10 cellular contexts compared by ENCODE assay signal in genomic region chr5:163306421-163306820, GRCh38.
A peak's percentile ranks its signal among the peaks of the same experiment; 100 is the strongest.
DNase-seq lines count a peak whose midpoint lies in the region; ATAC-seq and TF ChIP-seq lines count a peak whose summit lies in the region.
"Had no signal": no experiment of that assay in that cellular context is flagged by ENCODE, and none has a peak within 500 bp of the region (broad histone marks: within the 10 kb centered on the region; RNA-seq: fewer than 3 reads in every experiment).

No MANE protein-coding gene starts in this region.

- H3K4me2 ChIP-seq in Loucy (ENCODE audit: low read depth, low read length, poor library complexity, severe bottlenecking) (no peak overlapping the region), mammary epithelial cell (ENCODE audit: insufficient read depth, low read depth, low read length) (no peak overlapping the region), neural progenitor cell (no peak overlapping the region)

- H3K36me3 ChIP-seq in Loucy (ENCODE audit: insufficient read depth, low read length) = no peaks in the 10 kb centered on the region
- no peaks in the 10 kb centered on the region for H3K36me3 ChIP-seq in mammary epithelial cell (ENCODE audit: insufficient read depth, low read length)
- H3K36me3 ChIP-seq in neural progenitor cell = no peaks in the 10 kb centered on the region
- no peaks in the 10 kb centered on the region for H3K36me3 ChIP-seq in thyroid gland
- H3K36me3 ChIP-seq: pancreas had no signal

- 40% methylated on average over 2 of the region's 2 CpGs for WGBS in mammary epithelial cell (ENCODE audit: low coverage, missing lambda C conversion rate)
- WGBS in thyroid gland, 2 donors = 72 to 75% methylated on average over 2 of the region's 2 CpGs

- H3K79me2 ChIP-seq in Loucy (ENCODE audit: insufficient read depth, low read length) (no peaks in the 10 kb centered on the region), mammary epithelial cell (ENCODE audit: insufficient read depth, low read length) (no peaks in the 10 kb centered on the region), neural progenitor cell (ENCODE audit: low read depth) (no peaks in the 10 kb centered on the region)

- no peaks in the 10 kb centered on the region for H3K4me1 Mint-ChIP-seq in neural progenitor cell
- H3K4me1 Mint-ChIP-seq in activated naive CD8-positive, alpha-beta T cell treated with anti-CD3 and anti-CD28 coated beads, Interleukin-2, amount 50 U/mL, for 24 hours = no peaks in the 10 kb centered on the region

- in situ Hi-C loops in GM13976 (cut with MboI; ENCODE audit: low sequenced_read_pairs, unreplicated experiment) = no loop called here
- in situ Hi-C loops in mammary epithelial cell (cut with MboI; ENCODE audit: low sequenced_read_pairs in 2 of 2) = loop anchor here in 1 of 2 donors (25.0 kb wide), 1 partner anchor 106 kb away; no protein-coding TSS in a partner anchor

- TF ChIP-seq CTCF in GM13976 (IDR thresholded peaks at IDR 0.05; ENCODE audit: borderline replicate concordance, control extremely low read depth, extremely low read depth, insufficient read depth, missing control alignments) (peak; percentile 37), Loucy (conservative IDR thresholded peaks at IDR 0.05; ENCODE audit: low read length) (peak; percentile 47), mammary epithelial cell (conservative IDR thresholded peaks at IDR 0.05 in 1 of 2, IDR thresholded peaks at IDR 0.05 in 1 of 2; ENCODE audit: extremely low read depth in 1 of 2, insufficient read depth in 1 of 2, low read depth in 1 of 2, low read length in 2 of 2) (peak; percentile 41 to 56), neural progenitor cell (IDR thresholded peaks at IDR 0.05) (peak; percentile 68), thyroid gland (IDR thresholded peaks at IDR 0.05) (peak in 2 of 6 experiments; percentile 27 to 30)

- no TSS peak for BruUV-seq in mammary epithelial cell (replicated peaks; lab: Mats Ljungman, UMichigan)

- no peaks in the 10 kb centered on the region for H3K9me2 ChIP-seq in Loucy (replicated peaks; ENCODE audit: low read depth, low read length)

- H2AFZ ChIP-seq in Loucy (ENCODE audit: low read length) (no peak overlapping the region), mammary epithelial cell (ENCODE audit: low read depth, low read length) (no peak overlapping the region), neural progenitor cell (replicated peaks) (no peak overlapping the region)

- no peak overlapping the region for H3K27ac Mint-ChIP-seq in neural progenitor cell
- no peak overlapping the region for H3K27ac Mint-ChIP-seq in activated naive CD8-positive, alpha-beta T cell treated with anti-CD3 and anti-CD28 coated beads, Interleukin-2, amount 50 U/mL, for 24 hours

- H3K9me3 ChIP-seq in Loucy (ENCODE audit: insufficient read depth, low read depth, low read length) (no peaks in the 10 kb centered on the region), mammary epithelial cell (replicated peaks; ENCODE audit: insufficient read depth, low read length) (no peaks in the 10 kb centered on the region), neural progenitor cell (ENCODE audit: low read depth) (no peaks in the 10 kb centered on the region), thyroid gland (no peaks in the 10 kb centered on the region)
- H3K9me3 ChIP-seq: pancreas had no signal

- H3K4me3 ChIP-seq in Loucy (ENCODE audit: low read length, poor library complexity, severe bottlenecking) = no peak overlapping the region
- no peak overlapping the region for H3K4me3 ChIP-seq in mammary epithelial cell (replicated peaks in 1 of 3; ENCODE audit: insufficient read depth in 1 of 3, low read depth in 2 of 3, low read length in 3 of 3)
- H3K4me3 ChIP-seq in neural progenitor cell = no peak overlapping the region
- H3K4me3 ChIP-seq in thyroid gland (replicated peaks in 1 of 3) = no peak overlapping the region
- H3K4me3 ChIP-seq: pancreas had no signal

- H3F3A ChIP-seq in Loucy (ENCODE audit: low read depth) (no peaks in the 10 kb centered on the region), neural progenitor cell (ENCODE audit: low read depth) (no peaks in the 10 kb centered on the region)

- intact Hi-C loops in mammary epithelial cell (cut with micrococcal nuclease) = loop anchor here (1.0 to 2.0 kb wide), 2 partner anchors 40 to 102 kb away; no protein-coding TSS in a partner anchor
- intact Hi-C loops in thyroid gland (cut with DNase I) = no loop called here

- H3K9ac ChIP-seq in Loucy (ENCODE audit: low read depth, low read length, poor library complexity, severe bottlenecking) = no peak overlapping the region
- no peak overlapping the region for H3K9ac ChIP-seq in mammary epithelial cell (ENCODE audit: insufficient read depth, low read length)
- no peak overlapping the region for H3K9ac ChIP-seq in neural progenitor cell

- no peaks in the 10 kb centered on the region for H3K9me3 Mint-ChIP-seq in neural progenitor cell
- H3K9me3 Mint-ChIP-seq in activated naive CD8-positive, alpha-beta T cell treated with anti-CD3 and anti-CD28 coated beads, Interleukin-2, amount 50 U/mL, for 24 hours = no peaks in the 10 kb centered on the region

- no peak for ATAC-seq in activated naive CD8-positive, alpha-beta T cell treated with anti-CD3 and anti-CD28 coated beads, Interleukin-2, amount 50 U/mL, for 24 hours

- no peaks in the 10 kb centered on the region for H3K36me3 Mint-ChIP-seq in neural progenitor cell
- no peaks in the 10 kb centered on the region for H3K36me3 Mint-ChIP-seq in activated naive CD8-positive, alpha-beta T cell treated with anti-CD3 and anti-CD28 coated beads, Interleukin-2, amount 50 U/mL, for 24 hours (ENCODE audit: low read depth)

- no peaks in the 10 kb centered on the region for H3K4me1 ChIP-seq in Loucy (ENCODE audit: insufficient read depth, low read length, poor library complexity, severe bottlenecking)
- H3K4me1 ChIP-seq in mammary epithelial cell (ENCODE audit: insufficient read depth, low read length) = no peaks in the 10 kb centered on the region
- no peaks in the 10 kb centered on the region for H3K4me1 ChIP-seq in neural progenitor cell
- no peaks in the 10 kb centered on the region for H3K4me1 ChIP-seq in thyroid gland
- H3K4me1 ChIP-seq: pancreas had no signal

- H3K27ac ChIP-seq in mammary epithelial cell (ENCODE audit: insufficient read depth, low read depth, low read length) = no peak overlapping the region
- H3K27ac ChIP-seq in neural progenitor cell = no peak overlapping the region
- H3K27ac ChIP-seq in thyroid gland = no peak overlapping the region
- H3K27ac ChIP-seq: pancreas had no signal

- dilution Hi-C loops in mammary epithelial cell (cut with HindIII; ENCODE audit: low sequenced_read_pairs) = no loop called here

- H3K4me3 Mint-ChIP-seq in neural progenitor cell = no peak overlapping the region
- H3K4me3 Mint-ChIP-seq in activated naive CD8-positive, alpha-beta T cell treated with anti-CD3 and anti-CD28 coated beads, Interleukin-2, amount 50 U/mL, for 24 hours = no peak overlapping the region

- H3K27me3 ChIP-seq in Loucy (ENCODE audit: insufficient read depth, low read length, poor library complexity, severe bottlenecking) (no peaks in the 10 kb centered on the region), mammary epithelial cell (ENCODE audit: insufficient read depth, low read length) (no peaks in the 10 kb centered on the region), neural progenitor cell (no peaks in the 10 kb centered on the region), thyroid gland (no peaks in the 10 kb centered on the region)
- H3K27me3 ChIP-seq: pancreas had no signal

- TF ChIP-seq POLR2A in thyroid gland (IDR thresholded peaks at IDR 0.05) = no peak

- CTCF ChIA-PET in mammary epithelial cell (lab: Charles Lee; ENCODE audit: low non-redundant PET) = interaction anchor here (0.6 kb wide), 1 partner anchor 102 kb away, joined by 5 read pairs; no protein-coding TSS in a partner anchor

- no peaks in the 10 kb centered on the region for H4K20me1 ChIP-seq in Loucy (ENCODE audit: insufficient read depth, low read length, poor library complexity, severe bottlenecking)
- no peaks in the 10 kb centered on the region for H4K20me1 ChIP-seq in mammary epithelial cell (ENCODE audit: insufficient read depth, low read length)
- no peaks in the 10 kb centered on the region for H4K20me1 ChIP-seq in neural progenitor cell (ENCODE audit: low read depth)

- H3K27me3 Mint-ChIP-seq in neural progenitor cell (ENCODE audit: insufficient read depth, low read depth) = no peaks in the 10 kb centered on the region
- peaks cover 5% of the 10 kb centered on the region for H3K27me3 Mint-ChIP-seq in activated naive CD8-positive, alpha-beta T cell treated with anti-CD3 and anti-CD28 coated beads, Interleukin-2, amount 50 U/mL, for 24 hours

- no peak for DNase-seq in GM13976 (ENCODE audit: low spot score)
- peak; percentile 9 for DNase-seq in mammary epithelial cell
- peak; percentile 25 for DNase-seq in neural progenitor cell (ENCODE audit: low spot score)
- no peak for DNase-seq in thyroid gland
- no peak for DNase-seq in NCI-H2029 treated with DMSO at 0.1 percent for 48 hours (lab: John Stamatoyannopoulos, UW)
- DNase-seq in NK-92 treated with Interleukin-12 subunit alpha and Interleukin-12 subunit beta, amount 100 ng/mL, for 24 hours (lab: John Stamatoyannopoulos, UW) = no peak
- DNase-seq in activated naive CD8-positive, alpha-beta T cell treated with anti-CD3 and anti-CD28 coated beads, Interleukin-2, amount 50 U/mL, for 24 hours = no peak
- DNase-seq: effector memory CD4-positive, alpha-beta T cell; pancreas had no signal

Comparison
In these comparisons a context has a peak if more than half of its experiments do, and no peak if none do; other contexts are left out.
1. DNase-seq: peak in mammary epithelial cell (single experiment) and neural progenitor cell (single experiment); none in GM13976 (single experiment), thyroid gland (0 of 2), NCI-H2029 treated with DMSO at 0.1 percent for 48 hours (single experiment), NK-92 treated with Interleukin-12 subunit alpha and Interleukin-12 subunit beta, amount 100 ng/mL, for 24 hours (single experiment) and activated naive CD8-positive, alpha-beta T cell treated with anti-CD3 and anti-CD28 coated beads, Interleukin-2, amount 50 U/mL, for 24 hours (single experiment).